8 cellular contexts compared by ENCODE assay signal in the genomic region with DNA sequence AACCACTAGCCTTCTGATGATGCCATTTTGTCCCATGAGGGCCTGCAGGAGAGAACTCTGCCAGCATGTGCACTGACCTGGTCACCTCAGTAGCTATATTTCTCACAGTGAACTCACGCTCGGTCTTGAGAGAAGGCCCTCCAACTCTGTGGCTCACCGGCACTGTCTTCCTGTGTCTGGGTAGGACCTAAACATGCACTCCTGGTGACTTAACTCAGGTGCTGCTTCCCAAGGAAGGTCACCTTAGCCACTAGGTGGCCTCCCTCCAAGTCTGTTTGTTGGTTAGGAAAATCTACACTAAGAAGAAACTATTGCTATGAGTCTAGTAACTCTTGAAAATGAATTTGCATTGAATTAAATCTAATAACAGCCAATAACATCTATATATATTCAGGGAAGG. TPM values are rescaled to one million over a fixed set of nuclear protein-coding genes. Genes with fewer than 3 reads are reported as not detected.
DNase-seq lines count a peak whose midpoint lies in the region; ATAC-seq and TF ChIP-seq lines count a peak whose summit lies in the region.
"Had no signal": no experiment of that assay in that cellular context is flagged by ENCODE, and none has a peak within 500 bp of the region (broad histone marks: within the 10 kb centered on the region; RNA-seq: fewer than 3 reads in every experiment).

No MANE protein-coding gene starts in this region.

- no peaks in the 10 kb centered on the region for H3K36me3 ChIP-seq in mammary epithelial cell (ENCODE audit: insufficient read depth, low read length)

- no peak overlapping the region for H3K9ac ChIP-seq in mammary epithelial cell (ENCODE audit: insufficient read depth, low read length)

- 94% methylated on average over 3 of the region's 3 CpGs for WGBS in mammary epithelial cell (ENCODE audit: low coverage, missing lambda C conversion rate)

- DNase-seq in ELF-1 (ENCODE audit: low read depth, low spot score) (peak; percentile 41), HFFc6 (no peak), mammary epithelial cell (no peak), NCI-H510A treated with DMSO at 0.1 percent for 48 hours (lab: John Stamatoyannopoulos, UW) (no peak), A172 (ENCODE audit: low spot score) (no peak)

- no peak for ATAC-seq in HG02623 (IDR thresholded peaks at IDR 0.05; ENCODE audit: unreplicated experiment)

- no peak overlapping the region for H2AFZ ChIP-seq in mammary epithelial cell (ENCODE audit: low read depth, low read length)

- BruUV-seq in mammary epithelial cell (replicated peaks; lab: Mats Ljungman, UMichigan) = no TSS peak

- peaks cover 7% of the 10 kb centered on the region for H3K4me1 Mint-ChIP-seq in HFFc6 (ENCODE audit: low read depth)
- H3K4me1 Mint-ChIP-seq in nephron = peaks cover 6% of the 10 kb centered on the region

- no peak overlapping the region for H3K4me2 ChIP-seq in mammary epithelial cell (ENCODE audit: insufficient read depth, low read depth, low read length)

- dilution Hi-C loops in mammary epithelial cell (cut with HindIII; ENCODE audit: low sequenced_read_pairs) = no loop called here

- CTCF ChIA-PET in mammary epithelial cell (lab: Charles Lee; ENCODE audit: low non-redundant PET) = interaction anchor here (0.7 kb wide), 1 partner anchor 104 kb away, joined by 4 read pairs; no protein-coding TSS in a partner anchor

- in situ Hi-C loops in mammary epithelial cell (cut with MboI; ENCODE audit: low sequenced_read_pairs in 2 of 2) = loop anchor here in 1 of 2 donors (10.0 kb wide), 2 partner anchors 107 to 377 kb away; partner anchors contain the start of gene FAM114A1

- peak; percentile 67 for TF ChIP-seq CTCF in HFFc6 (IDR thresholded peaks at IDR 0.05)
- TF ChIP-seq CTCF in mammary epithelial cell (conservative IDR thresholded peaks at IDR 0.05 in 1 of 2, IDR thresholded peaks at IDR 0.05 in 1 of 2; ENCODE audit: extremely low read depth in 1 of 2, insufficient read depth in 1 of 2, low read depth in 1 of 2, low read length in 2 of 2) = peak; percentile 32 to 53
- peak; percentile 22 to 30 (median 23) for TF ChIP-seq CTCF in nephron (IDR thresholded peaks at IDR 0.05; ENCODE audit: unreplicated experiment in 3 of 3)

- H3K9me3 Mint-ChIP-seq in HFFc6 (no peaks in the 10 kb centered on the region), nephron (no peaks in the 10 kb centered on the region)

- H3K79me2 ChIP-seq in mammary epithelial cell (ENCODE audit: insufficient read depth, low read length) = no peaks in the 10 kb centered on the region

- H3K36me3 Mint-ChIP-seq in HFFc6 (ENCODE audit: low read depth) = no peaks in the 10 kb centered on the region
- no peaks in the 10 kb centered on the region for H3K36me3 Mint-ChIP-seq in nephron (ENCODE audit: low read depth)

- H3K9me3 ChIP-seq in mammary epithelial cell (replicated peaks; ENCODE audit: insufficient read depth, low read length) = no peaks in the 10 kb centered on the region

- no peak overlapping the region for H3K4me3 ChIP-seq in mammary epithelial cell (replicated peaks in 1 of 3; ENCODE audit: insufficient read depth in 1 of 3, low read depth in 2 of 3, low read length in 3 of 3)

- H3K27me3 ChIP-seq in mammary epithelial cell (ENCODE audit: insufficient read depth, low read length) = no peaks in the 10 kb centered on the region

- no peaks in the 10 kb centered on the region for H4K20me1 ChIP-seq in mammary epithelial cell (ENCODE audit: insufficient read depth, low read length)

- no peak overlapping the region for H3K27ac ChIP-seq in mammary epithelial cell (ENCODE audit: insufficient read depth, low read depth, low read length)

- H3K27ac Mint-ChIP-seq in HFFc6 = no peak overlapping the region
- H3K27ac Mint-ChIP-seq in nephron = no peak overlapping the region

- no peak overlapping the region for H3K4me3 Mint-ChIP-seq in HFFc6
- no peak overlapping the region for H3K4me3 Mint-ChIP-seq in nephron

- H3K4me1 ChIP-seq in mammary epithelial cell (ENCODE audit: insufficient read depth, low read length) = peaks cover 11% of the 10 kb centered on the region

- intact Hi-C loops in mammary epithelial cell (cut with micrococcal nuclease) = no loop called here

- H3K27me3 Mint-ChIP-seq in HFFc6 (ENCODE audit: insufficient read depth) (peaks cover 9% of the 10 kb centered on the region; the same call in 1 of the 2 replicates), nephron (ENCODE audit: low read depth) (no peaks in the 10 kb centered on the region)

RNA-seq across cellular contexts. Expression of gene TLR10, which starts 24.8 kb away (rescaled TPM):
- not detected for total RNA-seq in HFFc6 (2021; fragmentation: NEBNext Ultra II Directional; extraction: Animal tissue kit (Norgen Biotek cat#: 25700))
- not detected for total RNA-seq in mammary epithelial cell
- polyA plus RNA-seq in mammary epithelial cell = not detected
- not detected for polyA minus RNA-seq in mammary epithelial cell
- not detected in 2 replicates for total RNA-seq in A172 (2014; rRNA removed; shearing (Covaris generic))
- total RNA-seq: LHCN-M2 had no signal

RNA-seq across cellular contexts. Expression of gene TLR1, which starts 46.6 kb away (rescaled TPM):
- under 1 TPM in 2 of 6 experiments, not detected in 4; 0.07 to 0.10 TPM for total RNA-seq in HFFc6 (2021; fragmentation: NEBNext Ultra II Directional; extraction: Animal tissue kit (Norgen Biotek cat#: 25700))
- total RNA-seq in mammary epithelial cell = 1 to 10 TPM in 1 of 2 donors, under 1 TPM in 1; 0.49 to 3.7 TPM
- polyA plus RNA-seq in mammary epithelial cell = 0.40 TPM
- polyA minus RNA-seq in mammary epithelial cell = not detected
- 0.60 and 4.6 TPM in 2 replicates for total RNA-seq in A172 (2014; rRNA removed; shearing (Covaris generic))
